In genomic region chr17:75515229-75515522, GRCh38 we compare ENCODE assay signal across 9 cellular contexts. TPM values are rescaled to one million over a fixed set of nuclear protein-coding genes. Genes with fewer than 3 reads are reported as not detected.
A peak's percentile ranks its signal among the peaks of the same experiment; 100 is the strongest.
DNase-seq lines count a peak whose midpoint lies in the region; FAIRE-seq and TF ChIP-seq lines count a peak whose summit lies in the region.
"Had no signal": no experiment of that assay in that cellular context is flagged by ENCODE, and none has a peak within 500 bp of the region (broad histone marks: within the 10 kb centered on the region; RNA-seq: fewer than 3 reads in every experiment).

No MANE protein-coding gene starts in this region.

- CTCF ChIA-PET in BJ (lab: Yijun Ruan, JAX): interaction anchor here (0.8 kb wide), 1 partner anchor 554 kb away, joined by 3 read pairs; no protein-coding TSS in a partner anchor

- no peaks in the 10 kb centered on the region for H4K20me1 ChIP-seq in neural cell (ENCODE audit: insufficient read depth)

- H3K36me3 ChIP-seq in BJ (ENCODE audit: control insufficient read depth, insufficient read depth, low read length): peaks cover 1% of the 10 kb centered on the region
- no peaks in the 10 kb centered on the region for H3K36me3 ChIP-seq in neural cell (ENCODE audit: insufficient read depth, low read length)

- H2AFZ ChIP-seq in neural cell (ENCODE audit: low read depth, low read length): peak overlapping the region; percentile 97

- POLR2A ChIA-PET in BJ (lab: Charles Lee): no interaction called here

- H3K9me3 ChIP-seq in neural cell (ENCODE audit: low read length): no peaks in the 10 kb centered on the region

- no peaks in the 10 kb centered on the region for H3F3A ChIP-seq in neural cell (ENCODE audit: insufficient read depth, low read length, poor library complexity, severe bottlenecking)

- H3K79me2 ChIP-seq in neural cell (replicated peaks; ENCODE audit: insufficient read depth, low read length): peaks cover 17% of the 10 kb centered on the region

- TF ChIP-seq RAD21 in Ishikawa (IDR thresholded peaks at IDR 0.05; ENCODE audit: low read depth) (no peak), neural cell (conservative IDR thresholded peaks at IDR 0.05) (no peak)

- H3K4me3 ChIP-seq in BJ (ENCODE audit: low read depth, low read length): peak overlapping the region; percentile 83
- peak overlapping the region; percentile 78 for H3K4me3 ChIP-seq in coronary artery
- H3K4me3 ChIP-seq in neural cell (ENCODE audit: low read length): peak overlapping the region; percentile 95

- DNase-seq in BJ (ENCODE audit: low read depth): no peak
- no peak for DNase-seq in coronary artery (ENCODE audit: low spot score)
- no peak for DNase-seq in amniotic stem cell (lab: John Stamatoyannopoulos, UW)
- no peak for DNase-seq in SW 1271 (lab: John Stamatoyannopoulos, UW)
- no peak for DNase-seq in D721Med (ENCODE audit: insufficient read length, low spot score)
- no peak for DNase-seq in SK-N-DZ (ENCODE audit: low spot score)

- TF ChIP-seq EP300 in Ishikawa (IDR thresholded peaks at IDR 0.05; ENCODE audit: borderline replicate concordance) (no peak), neural cell (conservative IDR thresholded peaks at IDR 0.05; ENCODE audit: poor library complexity, severe bottlenecking) (no peak)

- no peak for FAIRE-seq in D721Med (lab: Jason Lieb, UNC)
- FAIRE-seq: islet of Langerhans had no signal

- peak overlapping the region; percentile 87 to 94 for H3K27ac ChIP-seq in coronary artery
- peak overlapping the region; percentile 87 for H3K27ac ChIP-seq in neural cell (ENCODE audit: low read length)

- no peak overlapping the region for H3K4me2 ChIP-seq in neural cell (ENCODE audit: low read length)

- TF ChIP-seq CTCF in BJ (IDR thresholded peaks at IDR 0.05; ENCODE audit: insufficient read depth, low read depth, low read length) (no peak), coronary artery (IDR thresholded peaks at IDR 0.05) (no peak), neural cell (IDR thresholded peaks at IDR 0.05; ENCODE audit: poor library complexity, severe bottlenecking) (no peak), D721Med (IDR thresholded peaks at IDR 0.05; ENCODE audit: insufficient read depth, missing control alignments) (no peak)

- H3K9me2 ChIP-seq in neural cell (ENCODE audit: insufficient read depth, low read length): no peaks in the 10 kb centered on the region

- H3K9ac ChIP-seq in neural cell (ENCODE audit: low read length): peak overlapping the region; percentile 90

- H3K27me3 ChIP-seq in BJ (ENCODE audit: control insufficient read depth, insufficient read depth, low read length) (no peaks in the 10 kb centered on the region), neural cell (ENCODE audit: insufficient read depth, low read depth, low read length) (no peaks in the 10 kb centered on the region)

TF ChIP-seq in Ishikawa, 13 proteins besides CTCF, POLR2A, EP300 and RAD21:
- TF ChIP-seq YY1 (IDR thresholded peaks at IDR 0.05; ENCODE audit: low read depth) (peak; percentile 12; the same call in 1 of the 2 replicates), CEBPB (IDR thresholded peaks at IDR 0.05) (no peak), NFIC (IDR thresholded peaks at IDR 0.05) (no peak), TAF1 (IDR thresholded peaks at IDR 0.05; ENCODE audit: low read depth) (peak; percentile 66)

TF ChIP-seq in neural cell, 6 proteins besides CTCF, POLR2A, EP300 and RAD21:
- TF ChIP-seq REST (IDR thresholded peaks at IDR 0.05; ENCODE audit: borderline replicate concordance): no peak
- TF ChIP-seq MXI1 (conservative IDR thresholded peaks at IDR 0.05; ENCODE audit: poor library complexity, severe bottlenecking): no peak
- no peak for TF ChIP-seq TAF1 (IDR thresholded peaks at IDR 0.05; ENCODE audit: low read depth)
- TF ChIP-seq POLR2AphosphoS5 (IDR thresholded peaks at IDR 0.05): no peak
- no peak for TF ChIP-seq SMC3 (conservative IDR thresholded peaks at IDR 0.05; ENCODE audit: poor library complexity)
- no peak for TF ChIP-seq EZH2 (IDR thresholded peaks at IDR 0.05; ENCODE audit: borderline replicate concordance, insufficient read depth, low read length, poor library complexity, severe bottlenecking)
TF ChIP-seq in neural cell: peak in this region for 0.

RNA-seq across cellular contexts. Expression of gene CASKIN2, which starts 0.2 kb away (rescaled TPM):
- polyA plus RNA-seq in BJ (2011; rRNA removed) (2.3 and 4.8 TPM in 2 replicates), neural cell (2.8 and 4.2 TPM in 2 replicates)
- 10.0 and 10.1 TPM in 2 replicates for polyA minus RNA-seq in BJ (2011; rRNA and poly(A)+ RNA removed)
- 11.9 and 12.4 TPM in 2 replicates for polyA minus RNA-seq in neural cell
- polyA plus RNA-seq in SK-N-DZ (2014; cell fraction: cytosol; rRNA removed): 7.2 and 9.4 TPM in 2 replicates
- polyA plus RNA-seq in SK-N-DZ (2014; cell fraction: nucleus; rRNA removed): 13.8 and 46.4 TPM in 2 replicates

RNA-seq across cellular contexts. Expression of gene TSEN54, which starts 1.2 kb away (rescaled TPM):
- 12.8 and 17.9 TPM in 2 replicates for polyA plus RNA-seq in BJ (2011; rRNA removed)
- 9.8 and 18.3 TPM in 2 replicates for polyA minus RNA-seq in BJ (2011; rRNA and poly(A)+ RNA removed)
- 32.2 and 37.7 TPM in 2 replicates for polyA plus RNA-seq in neural cell
- polyA minus RNA-seq in neural cell: 10.4 and 23.9 TPM in 2 replicates
- 77.8 and 95.2 TPM in 2 replicates for polyA plus RNA-seq in SK-N-DZ (2014; cell fraction: cytosol; rRNA removed)
- 174 and 182 TPM in 2 replicates for polyA plus RNA-seq in SK-N-DZ (2014; cell fraction: nucleus; rRNA removed)

RNA-seq across cellular contexts. Expression of gene LLGL2, which starts 10.3 kb away (rescaled TPM):
- 0.97 and 1.6 TPM in 2 replicates for polyA plus RNA-seq in BJ (2011; rRNA removed)
- polyA minus RNA-seq in BJ (2011; rRNA and poly(A)+ RNA removed): 0.28 and 0.41 TPM in 2 replicates
- 0.95 and 4.2 TPM in 2 replicates for polyA plus RNA-seq in neural cell
- polyA minus RNA-seq in neural cell: 0.49 TPM in 1 of 2 replicates, not detected in the other
- 1.3 and 1.7 TPM in 2 replicates for polyA plus RNA-seq in SK-N-DZ (2014; cell fraction: cytosol; rRNA removed)
- polyA plus RNA-seq in SK-N-DZ (2014; cell fraction: nucleus; rRNA removed): 1.1 and 1.7 TPM in 2 replicates

RNA-seq across cellular contexts. Expression of gene TMEM94, which starts 58.7 kb away (rescaled TPM):
- polyA plus RNA-seq in BJ (2011; rRNA removed) (14.0 and 35.5 TPM in 2 replicates), neural cell (37.0 and 66.1 TPM in 2 replicates)
- 30.5 and 35.2 TPM in 2 replicates for polyA minus RNA-seq in BJ (2011; rRNA and poly(A)+ RNA removed)
- 85.1 and 91.5 TPM in 2 replicates for polyA minus RNA-seq in neural cell
- polyA plus RNA-seq in SK-N-DZ (2014; cell fraction: cytosol; rRNA removed): 87.4 and 94.3 TPM in 2 replicates
- polyA plus RNA-seq in SK-N-DZ (2014; cell fraction: nucleus; rRNA removed): 224 and 357 TPM in 2 replicates
